ENCODE assay signal across 2 cellular contexts in the genomic region with DNA sequence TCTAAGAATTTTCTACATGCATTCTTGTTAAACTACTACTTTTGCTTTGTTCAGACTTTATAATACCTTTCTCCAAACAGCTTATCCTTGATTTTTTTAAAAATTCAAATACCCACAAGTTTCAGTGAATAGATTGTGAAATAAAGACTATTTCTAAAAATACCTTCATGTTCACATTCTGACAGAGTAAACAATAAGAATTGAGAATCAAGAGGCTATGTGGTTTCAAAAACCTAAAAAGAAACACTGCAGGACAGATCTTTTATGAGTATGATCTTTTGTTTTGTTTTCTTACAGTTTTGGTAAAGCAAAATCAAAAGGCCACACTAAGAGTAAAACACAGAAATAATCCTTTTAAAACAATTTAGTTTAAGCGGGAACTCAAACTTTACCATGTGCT.
TF ChIP-seq lines count a peak whose summit lies in the region.

No MANE protein-coding gene starts in this region.

TF ChIP-seq in HepG2, 621 proteins besides CTCF, POLR2A, EP300 and RAD21:
- TF ChIP-seq ZNF572 (CRISPR knock-in tag; IDR thresholded peaks at IDR 0.05) (no peak), SALL2 (CRISPR knock-in tag; IDR thresholded peaks at IDR 0.05) (no peak), RFXAP (CRISPR knock-in tag; IDR thresholded peaks at IDR 0.05; ENCODE audit: borderline replicate concordance) (no peak), ZNF292 (CRISPR knock-in tag; IDR thresholded peaks at IDR 0.05; ENCODE audit: borderline replicate concordance, low read depth) (no peak), ZNF331 (CRISPR knock-in tag; IDR thresholded peaks at IDR 0.05) (no peak), ZNF101 (CRISPR knock-in tag; IDR thresholded peaks at IDR 0.05; ENCODE audit: borderline replicate concordance, low read depth) (no peak), ZBTB7B (CRISPR knock-in tag; IDR thresholded peaks at IDR 0.05) (no peak), MXD1 (CRISPR knock-in tag; IDR thresholded peaks at IDR 0.05) (no peak), ATF7-NPFF (CRISPR knock-in tag; IDR thresholded peaks at IDR 0.05; ENCODE audit: low read depth) (no peak), ARNT2 (CRISPR knock-in tag; IDR thresholded peaks at IDR 0.05; ENCODE audit: low read depth) (no peak), DDIT3 (CRISPR knock-in tag; IDR thresholded peaks at IDR 0.05) (no peak)
- TF ChIP-seq, protein P1, sequence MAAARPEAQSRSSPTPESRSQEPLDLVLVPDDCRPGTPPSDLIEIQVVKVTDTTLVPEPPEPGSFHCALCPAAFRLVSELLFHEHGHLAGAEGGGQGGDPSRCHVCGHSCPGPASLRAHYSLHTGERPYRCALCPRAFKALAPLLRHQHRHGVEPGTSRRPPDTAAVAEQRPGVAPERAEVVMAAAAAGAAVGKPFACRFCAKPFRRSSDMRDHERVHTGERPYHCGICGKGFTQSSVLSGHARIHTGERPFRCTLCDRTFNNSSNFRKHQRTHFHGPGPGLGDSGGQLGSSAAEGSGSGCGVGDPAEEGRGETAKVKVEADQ (CRISPR knock-in tag; IDR thresholded peaks at IDR 0.05; ENCODE audit: borderline replicate concordance), result no peak
- TF ChIP-seq, protein P2, sequence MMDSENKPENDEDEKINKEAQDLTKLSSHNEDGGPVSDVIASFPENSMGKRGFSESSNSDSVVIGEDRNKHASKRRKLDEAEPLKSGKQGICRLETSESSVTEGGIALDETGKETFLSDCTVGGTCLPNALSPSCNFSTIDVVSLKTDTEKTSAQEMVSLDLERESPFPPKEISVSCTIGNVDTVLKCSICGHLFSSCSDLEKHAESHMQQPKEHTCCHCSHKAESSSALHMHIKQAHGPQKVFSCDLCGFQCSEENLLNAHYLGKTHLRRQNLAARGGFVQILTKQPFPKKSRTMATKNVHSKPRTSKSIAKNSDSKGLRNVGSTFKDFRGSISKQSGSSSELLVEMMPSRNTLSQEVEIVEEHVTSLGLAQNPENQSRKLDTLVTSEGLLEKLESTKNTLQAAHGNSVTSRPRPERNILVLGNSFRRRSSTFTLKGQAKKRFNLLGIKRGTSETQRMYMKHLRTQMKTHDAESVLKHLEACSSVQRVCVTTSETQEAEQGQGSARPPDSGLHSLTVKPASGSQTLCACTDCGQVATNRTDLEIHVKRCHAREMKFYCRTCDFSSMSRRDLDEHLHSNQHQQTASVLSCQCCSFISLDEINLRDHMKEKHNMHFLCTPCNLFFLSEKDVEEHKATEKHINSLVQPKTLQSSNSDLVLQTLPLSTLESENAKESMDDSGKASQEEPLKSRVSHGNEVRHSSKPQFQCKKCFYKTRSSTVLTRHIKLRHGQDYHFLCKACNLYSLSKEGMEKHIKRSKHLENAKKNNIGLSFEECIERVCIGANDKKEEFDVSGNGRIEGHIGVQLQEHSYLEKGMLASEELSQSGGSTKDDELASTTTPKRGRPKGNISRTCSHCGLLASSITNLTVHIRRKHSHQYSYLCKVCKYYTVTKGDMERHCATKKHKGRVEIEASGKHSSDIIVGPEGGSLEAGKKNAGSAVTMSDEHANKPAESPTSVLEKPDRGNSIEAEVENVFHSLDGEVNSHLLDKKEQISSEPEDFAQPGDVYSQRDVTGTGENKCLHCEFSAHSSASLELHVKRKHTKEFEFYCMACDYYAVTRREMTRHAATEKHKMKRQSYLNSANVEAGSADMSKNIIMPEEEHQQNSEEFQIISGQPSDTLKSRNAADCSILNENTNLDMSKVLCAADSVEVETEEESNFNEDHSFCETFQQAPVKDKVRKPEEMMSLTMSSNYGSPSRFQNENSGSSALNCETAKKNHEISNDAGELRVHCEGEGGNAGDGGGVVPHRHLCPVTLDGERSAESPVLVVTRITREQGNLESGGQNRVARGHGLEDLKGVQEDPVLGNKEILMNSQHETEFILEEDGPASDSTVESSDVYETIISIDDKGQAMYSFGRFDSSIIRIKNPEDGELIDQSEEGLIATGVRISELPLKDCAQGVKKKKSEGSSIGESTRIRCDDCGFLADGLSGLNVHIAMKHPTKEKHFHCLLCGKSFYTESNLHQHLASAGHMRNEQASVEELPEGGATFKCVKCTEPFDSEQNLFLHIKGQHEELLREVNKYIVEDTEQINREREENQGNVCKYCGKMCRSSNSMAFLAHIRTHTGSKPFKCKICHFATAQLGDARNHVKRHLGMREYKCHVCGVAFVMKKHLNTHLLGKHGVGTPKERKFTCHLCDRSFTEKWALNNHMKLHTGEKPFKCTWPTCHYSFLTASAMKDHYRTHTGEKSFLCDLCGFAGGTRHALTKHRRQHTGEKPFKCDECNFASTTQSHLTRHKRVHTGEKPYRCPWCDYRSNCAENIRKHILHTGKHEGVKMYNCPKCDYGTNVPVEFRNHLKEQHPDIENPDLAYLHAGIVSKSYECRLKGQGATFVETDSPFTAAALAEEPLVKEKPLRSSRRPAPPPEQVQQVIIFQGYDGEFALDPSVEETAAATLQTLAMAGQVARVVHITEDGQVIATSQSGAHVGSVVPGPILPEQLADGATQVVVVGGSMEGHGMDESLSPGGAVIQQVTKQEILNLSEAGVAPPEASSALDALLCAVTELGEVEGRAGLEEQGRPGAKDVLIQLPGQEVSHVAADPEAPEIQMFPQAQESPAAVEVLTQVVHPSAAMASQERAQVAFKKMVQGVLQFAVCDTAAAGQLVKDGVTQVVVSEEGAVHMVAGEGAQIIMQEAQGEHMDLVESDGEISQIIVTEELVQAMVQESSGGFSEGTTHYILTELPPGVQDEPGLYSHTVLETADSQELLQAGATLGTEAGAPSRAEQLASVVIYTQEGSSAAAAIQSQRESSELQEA (CRISPR knock-in tag; IDR thresholded peaks at IDR 0.05; ENCODE audit: not compliant biosample characterization), result no peak

TF ChIP-seq in IMR-90, 13 proteins besides CTCF, POLR2A, EP300 and RAD21:
- TF ChIP-seq NFE2L2 (IDR thresholded peaks at IDR 0.05; ENCODE audit: low read depth, low read length) (no peak), FOS (IDR thresholded peaks at IDR 0.05; ENCODE audit: low read depth, low read length) (no peak), RCOR1 (IDR thresholded peaks at IDR 0.05; ENCODE audit: insufficient replicate concordance, low read length) (no peak), MXI1 (IDR thresholded peaks at IDR 0.05; ENCODE audit: borderline replicate concordance, low read depth, low read length) (no peak), MAFK (IDR thresholded peaks at IDR 0.05; ENCODE audit: low read depth, low read length) (no peak), CHD1 (IDR thresholded peaks at IDR 0.05; ENCODE audit: low read depth, low read length) (no peak), CEBPB (IDR thresholded peaks at IDR 0.05; ENCODE audit: low read depth, low read length) (0 out of 2 replicates have a peak, but pooled peaks have one; percentile 18), SMC3 (IDR thresholded peaks at IDR 0.05; ENCODE audit: low read depth, low read length) (no peak)
